ENCODE assay signal across 8 cellular contexts in genomic region chr4:87985097-87985886, GRCh38. TPM values are rescaled to one million over a fixed set of nuclear protein-coding genes. Genes with fewer than 3 reads are reported as not detected.
DNase-seq lines count a peak whose midpoint lies in the region; ATAC-seq and TF ChIP-seq lines count a peak whose summit lies in the region.

No MANE protein-coding gene starts in this region.

- no peak overlapping the region for H3K4me3 Mint-ChIP-seq in natural killer cell treated with Interleukin-12 subunit alpha and Interleukin-12 subunit beta and Interleukin-15 and Interleukin-18, amount 100 ng/mL, for 72 hours

- H3K36me3 Mint-ChIP-seq in natural killer cell treated with Interleukin-12 subunit alpha and Interleukin-12 subunit beta and Interleukin-15 and Interleukin-18, amount 100 ng/mL, for 72 hours = no peaks in the 10 kb centered on the region

- CTCF ChIA-PET in GM10248 (lab: Yijun Ruan, JAX) = interaction anchor here (1.0 to 1.5 kb wide), 3 partner anchors 7 to 306 kb away, joined by 3 to 5 read pairs (median 3); no protein-coding TSS in a partner anchor

- no peaks in the 10 kb centered on the region for H3K9me3 Mint-ChIP-seq in natural killer cell treated with Interleukin-12 subunit alpha and Interleukin-12 subunit beta and Interleukin-15 and Interleukin-18, amount 100 ng/mL, for 72 hours

- peaks cover 10 to 54% of the 10 kb centered on the region in 2 donors for H3K27me3 Mint-ChIP-seq in natural killer cell treated with Interleukin-12 subunit alpha and Interleukin-12 subunit beta and Interleukin-15 and Interleukin-18, amount 100 ng/mL, for 72 hours

- ATAC-seq in HG02678 (IDR thresholded peaks at IDR 0.05; ENCODE audit: unreplicated experiment) = peak; percentile 88
- ATAC-seq in natural killer cell treated with Interleukin-12 subunit alpha and Interleukin-12 subunit beta and Interleukin-15 and Interleukin-18, amount 100 ng/mL, for 72 hours = peak; percentile 69 to 74

- DNase-seq in 8988T (peak; percentile 13), GM10248 (ENCODE audit: extremely low spot score) (peak; percentile 22), NCI-H1694 treated with DMSO at 0.1 percent for 48 hours (lab: John Stamatoyannopoulos, UW) (peak; percentile 45), fibroblast of mammary gland (ENCODE audit: low read depth) (peak; percentile 39), dedifferentiated amniotic fluid mesenchymal stem cell (ENCODE audit: extremely low spot score) (no peak)
- DNase-seq in activated CD4-positive, alpha-beta T cell treated with anti-CD3 and anti-CD28 coated beads, Interleukin-2, amount 50 U/mL, for 1 hour = peak; percentile 6
- DNase-seq in natural killer cell treated with Interleukin-12 subunit alpha and Interleukin-12 subunit beta and Interleukin-15 and Interleukin-18, amount 100 ng/mL, for 72 hours (ENCODE audit: low spot score) = no peak

- H3K4me1 Mint-ChIP-seq in natural killer cell treated with Interleukin-12 subunit alpha and Interleukin-12 subunit beta and Interleukin-15 and Interleukin-18, amount 100 ng/mL, for 72 hours (ENCODE audit: low read depth in 2 of 2) = peaks cover 0 to 5% of the 10 kb centered on the region in 2 donors

- POLR2A ChIA-PET in GM10248 (lab: Yijun Ruan, JAX) = no interaction called here

- peak; percentile 43 for TF ChIP-seq CTCF in GM10248 (IDR thresholded peaks at IDR 0.05; ENCODE audit: control extremely low read depth, extremely low read depth, low read depth, missing control alignments)
- peak; percentile 49 for TF ChIP-seq CTCF in fibroblast of mammary gland (conservative IDR thresholded peaks at IDR 0.05; ENCODE audit: control insufficient read depth, insufficient read depth, low read depth, low read length)

- H3K4me3 ChIP-seq in fibroblast of mammary gland (ENCODE audit: control insufficient read depth, low read depth, low read length) = no peak overlapping the region

- no peak overlapping the region for H3K27ac Mint-ChIP-seq in natural killer cell treated with Interleukin-12 subunit alpha and Interleukin-12 subunit beta and Interleukin-15 and Interleukin-18, amount 100 ng/mL, for 72 hours

RNA-seq across cellular contexts. Expression of gene SPP1, which starts 9.8 kb away (rescaled TPM):
- total RNA-seq in natural killer cell treated with Interleukin-12 subunit alpha and Interleukin-12 subunit beta and Interleukin-15 and Interleukin-18, amount 100 ng/mL, for 72 hours = not detected

RNA-seq across cellular contexts. Expression of gene PKD2, which starts 22.1 kb away (rescaled TPM):
- total RNA-seq in natural killer cell treated with Interleukin-12 subunit alpha and Interleukin-12 subunit beta and Interleukin-15 and Interleukin-18, amount 100 ng/mL, for 72 hours = 10 to 100 TPM in 1 of 2 donors, 1 to 10 TPM in 1; 7.8 to 19.5 TPM

Comparison
In these comparisons a context has a peak if more than half of its experiments do, and no peak if none do; other contexts are left out.
1. DNase-seq: peak in 8988T (single experiment), GM10248 (single experiment), NCI-H1694 treated with DMSO at 0.1 percent for 48 hours (single experiment), activated CD4-positive, alpha-beta T cell treated with anti-CD3 and anti-CD28 coated beads, Interleukin-2, amount 50 U/mL, for 1 hour (single experiment) and fibroblast of mammary gland (single experiment); none in natural killer cell treated with Interleukin-12 subunit alpha and Interleukin-12 subunit beta and Interleukin-15 and Interleukin-18, amount 100 ng/mL, for 72 hours (single experiment) and dedifferentiated amniotic fluid mesenchymal stem cell (single experiment).